1 cellular context compared by ENCODE assay signal in the genomic region with DNA sequence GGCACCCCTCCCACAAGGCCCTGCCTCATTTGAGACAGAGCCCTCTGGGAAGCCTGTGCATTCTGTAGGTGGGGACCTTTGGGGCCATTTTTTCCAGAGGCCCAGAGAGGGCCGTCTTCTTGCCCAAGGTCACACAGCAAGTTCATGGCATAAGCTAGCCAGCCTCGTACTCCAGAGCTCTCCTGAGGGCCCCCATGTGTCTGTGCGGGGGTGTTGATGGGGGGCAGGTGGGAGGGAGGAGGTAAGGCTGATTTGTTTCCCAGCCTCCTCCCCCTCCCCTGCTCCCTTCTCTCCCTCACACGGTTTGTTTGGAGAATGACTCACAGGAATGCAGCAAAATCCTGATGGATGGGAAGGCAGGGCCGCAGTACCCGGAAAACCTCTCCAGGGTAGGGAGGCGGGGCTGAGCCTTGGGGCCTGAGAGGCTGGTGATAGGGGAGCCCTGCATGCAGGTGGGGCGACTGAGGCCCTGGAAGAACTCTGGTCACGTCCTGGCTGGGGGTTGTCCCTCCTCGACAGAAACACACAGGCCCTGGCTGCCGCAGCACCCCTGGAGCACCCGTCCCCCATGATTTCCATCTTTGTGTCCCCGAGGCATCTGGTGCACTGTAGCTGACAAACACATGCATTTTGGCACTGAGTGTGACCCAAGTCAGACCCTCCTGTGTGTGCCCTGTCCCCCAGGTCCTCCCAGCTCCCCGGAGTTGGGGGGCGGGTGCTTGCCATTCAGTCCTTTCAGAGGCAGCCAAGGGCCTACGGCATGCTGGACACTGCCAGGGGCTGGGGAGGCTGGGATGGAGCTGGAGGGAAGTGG.
A peak's percentile ranks its signal among the peaks of the same experiment; 100 is the strongest.
TF ChIP-seq lines count a peak whose summit lies in the region.

No MANE protein-coding gene starts in this region.

TF ChIP-seq in H1, 55 proteins besides CTCF, POLR2A, EP300 and RAD21:
- TF ChIP-seq TEAD4 (IDR thresholded peaks at IDR 0.05; ENCODE audit: low read depth, low read length): peak; percentile 92
- TF ChIP-seq, protein P1, sequence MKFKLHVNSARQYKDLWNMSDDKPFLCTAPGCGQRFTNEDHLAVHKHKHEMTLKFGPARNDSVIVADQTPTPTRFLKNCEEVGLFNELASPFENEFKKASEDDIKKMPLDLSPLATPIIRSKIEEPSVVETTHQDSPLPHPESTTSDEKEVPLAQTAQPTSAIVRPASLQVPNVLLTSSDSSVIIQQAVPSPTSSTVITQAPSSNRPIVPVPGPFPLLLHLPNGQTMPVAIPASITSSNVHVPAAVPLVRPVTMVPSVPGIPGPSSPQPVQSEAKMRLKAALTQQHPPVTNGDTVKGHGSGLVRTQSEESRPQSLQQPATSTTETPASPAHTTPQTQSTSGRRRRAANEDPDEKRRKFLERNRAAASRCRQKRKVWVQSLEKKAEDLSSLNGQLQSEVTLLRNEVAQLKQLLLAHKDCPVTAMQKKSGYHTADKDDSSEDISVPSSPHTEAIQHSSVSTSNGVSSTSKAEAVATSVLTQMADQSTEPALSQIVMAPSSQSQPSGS (IDR thresholded peaks at IDR 0.05; ENCODE audit: low read length): 0 out of 2 replicates have a peak, but pooled peaks have one; percentile 29
- no peak for TF ChIP-seq CBX8 (IDR thresholded peaks at IDR 0.05; ENCODE audit: borderline replicate concordance, low read depth, low read length)
- TF ChIP-seq EGR1 (IDR thresholded peaks at IDR 0.05; ENCODE audit: borderline replicate concordance, low read depth, low read length): peak; percentile 95
- no peak for TF ChIP-seq BRCA1 (IDR thresholded peaks at IDR 0.05; ENCODE audit: low read depth, low read length)
- TF ChIP-seq HDAC2 (IDR thresholded peaks at IDR 0.05; ENCODE audit: borderline replicate concordance in 1 of 2, low read depth in 2 of 2, low read length in 2 of 2): 0 out of 4 replicates have a peak, but pooled peaks of 1 of the 2 experiments have one; percentile 57
- TF ChIP-seq SP1 (IDR thresholded peaks at IDR 0.05; ENCODE audit: low read depth, low read length): peak; percentile 36; the same call in 1 of the 2 replicates
- peak; percentile 35; the same call in 1 of the 2 replicates for TF ChIP-seq JUN (IDR thresholded peaks at IDR 0.05; ENCODE audit: low read depth, low read length)
- TF ChIP-seq BCL11A (IDR thresholded peaks at IDR 0.05; ENCODE audit: low read depth in 2 of 2, low read length in 2 of 2): no peak
- no peak for TF ChIP-seq TBP (IDR thresholded peaks at IDR 0.05; ENCODE audit: low read depth, low read length)
- no peak for TF ChIP-seq KDM5A (IDR thresholded peaks at IDR 0.05; ENCODE audit: low read length)
- TF ChIP-seq RXRA (IDR thresholded peaks at IDR 0.05; ENCODE audit: insufficient read depth, low read depth, low read length): no peak
- TF ChIP-seq TAF1 (IDR thresholded peaks at IDR 0.05; ENCODE audit: low read depth, low read length): no peak
- 0 out of 2 replicates have a peak, but pooled peaks have one; percentile 25 for TF ChIP-seq SUZ12 (IDR thresholded peaks at IDR 0.05; ENCODE audit: low read length)
- no peak for TF ChIP-seq EZH2 (IDR thresholded peaks at IDR 0.05; ENCODE audit: low read depth, low read length, severe bottlenecking)
- TF ChIP-seq PHF8 (conservative IDR thresholded peaks at IDR 0.05; ENCODE audit: low read depth, low read length): no peak
- peak; percentile 92 for TF ChIP-seq JUND (IDR thresholded peaks at IDR 0.05; ENCODE audit: low read length)
- TF ChIP-seq POU5F1 (IDR thresholded peaks at IDR 0.05; ENCODE audit: low read depth, low read length): no peak
- TF ChIP-seq KDM1A (IDR thresholded peaks at IDR 0.05; ENCODE audit: borderline replicate concordance, low read length): peak; percentile 93
- no peak for TF ChIP-seq CHD2 (IDR thresholded peaks at IDR 0.05; ENCODE audit: low read length)
- TF ChIP-seq MAFK (IDR thresholded peaks at IDR 0.05; ENCODE audit: low read depth, low read length): no peak
- no peak for TF ChIP-seq SRF (IDR thresholded peaks at IDR 0.05; ENCODE audit: low read depth, low read length)
- TF ChIP-seq TCF12 (IDR thresholded peaks at IDR 0.05; ENCODE audit: low read depth, low read length): no peak
